ENCODE assay signal across 8 cellular contexts in the genomic region with DNA sequence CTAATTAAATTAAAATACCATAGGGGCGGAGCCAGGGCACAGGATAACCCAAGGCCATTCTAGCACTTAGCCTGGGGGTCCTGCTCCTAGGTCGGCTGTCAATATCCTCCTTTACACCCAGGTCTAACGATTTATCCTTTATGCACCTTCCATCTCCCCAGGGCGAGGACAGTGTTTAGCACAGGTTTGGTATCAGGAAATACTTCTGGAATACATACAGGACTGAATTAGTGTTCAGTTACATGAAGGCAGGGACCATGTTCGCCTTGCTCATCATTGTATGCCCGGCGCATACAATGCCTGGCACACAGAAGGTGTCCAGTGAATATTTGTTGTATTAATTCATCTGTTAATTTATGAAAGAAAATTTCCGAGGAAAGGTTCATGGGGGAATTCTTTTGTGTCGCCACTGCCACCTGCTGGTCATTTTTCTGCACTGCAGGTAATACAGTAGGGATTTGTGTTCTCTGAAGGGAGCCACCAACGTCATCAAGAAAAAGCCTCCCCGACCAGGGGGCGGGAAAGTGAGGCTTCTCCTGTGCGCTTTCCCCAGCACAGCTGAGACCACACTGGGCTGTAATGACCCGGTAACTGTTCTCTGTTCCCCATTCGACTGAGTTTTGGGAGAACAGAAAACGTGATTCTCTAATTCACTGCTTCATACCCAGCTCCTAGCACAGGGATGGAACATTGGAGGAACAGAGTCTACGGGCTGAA.
DNase-seq lines count a peak whose midpoint lies in the region; ATAC-seq, FAIRE-seq and TF ChIP-seq lines count a peak whose summit lies in the region.

No MANE protein-coding gene starts in this region.

- H3K4me3 ChIP-seq in A549, result peak overlapping the region; percentile 37

- ATAC-seq in A549 (peak; percentile 69 to 79), GM21381 (IDR thresholded peaks at IDR 0.05; ENCODE audit: unreplicated experiment) (no peak)
- ATAC-seq in activated CD4-positive, CD25-positive, alpha-beta regulatory T cell treated with anti-CD3 and anti-CD28 coated beads, Interleukin-2, amount 50 U/mL, for 24 hours, result peak; percentile 39 to 66

- 8% methylated on average over 17 of the region's 17 CpGs for WGBS in A549 (ENCODE audit: missing lambda C conversion rate)

- H3K4me2 ChIP-seq in A549, result peak overlapping the region; percentile 92

- CTCF ChIA-PET in A549 (lab: Yijun Ruan, JAX), result interaction anchor here (0.6 to 2.0 kb wide), 11 partner anchors 9 to 1164 kb away, joined by 3 to 4 read pairs (median 3); no protein-coding TSS in a partner anchor

- DNase-seq in A549 (ENCODE audit: low read depth in 1 of 2, low spot score in 1 of 2) (peak; percentile 46 to 67), GM19239 (ENCODE audit: insufficient read length, low spot score) (peak; percentile 29), NCI-H2227 treated with DMSO at 0.1 percent for 48 hours (lab: John Stamatoyannopoulos, UW) (peak; percentile 56), cerebellar cortex (ENCODE audit: low spot score) (peak; percentile 83), islet precursor cell (peak; percentile 87)
- peak; percentile 34 to 36 for DNase-seq in stimulated activated CD4-positive, alpha-beta T cell treated with anti-CD3 and anti-CD28 coated beads, Interleukin-15, amount 100 ng/mL, for 48 hours (ENCODE audit: low read depth in 2 of 2)

- H3K9me3 ChIP-seq in A549, result no peaks in the 10 kb centered on the region

- peak; percentile 54 to 55; a peak in 4 of 5 replicates for TF ChIP-seq RAD21 in A549 (conservative IDR thresholded peaks at IDR 0.05 in 1 of 2, IDR thresholded peaks at IDR 0.05 in 1 of 2)

- POLR2A ChIA-PET in A549 (lab: Yijun Ruan, JAX), result no interaction called here

- H3K27ac ChIP-seq in A549, result peak overlapping the region; percentile 2 to 52; a peak in 1 of 6 replicates

- peak; percentile 69 for TF ChIP-seq CTCF in A549 (IDR thresholded peaks at IDR 0.05)

- TF ChIP-seq EP300 in A549 (IDR thresholded peaks at IDR 0.05), result no peak

- FAIRE-seq in A549 (lab: Jason Lieb, UNC) (no peak), GM19239 (lab: Jason Lieb, UNC) (peak; percentile 97)

- no peak for TF ChIP-seq POLR2A in A549 (IDR thresholded peaks at IDR 0.05; ENCODE audit: low read length)

- H3K4me1 ChIP-seq in A549, result no peaks in the 10 kb centered on the region; the same call in 2 of the 3 replicates

TF ChIP-seq in A549, 52 proteins besides CTCF, POLR2A, EP300 and RAD21:
- TF ChIP-seq, protein P1, sequence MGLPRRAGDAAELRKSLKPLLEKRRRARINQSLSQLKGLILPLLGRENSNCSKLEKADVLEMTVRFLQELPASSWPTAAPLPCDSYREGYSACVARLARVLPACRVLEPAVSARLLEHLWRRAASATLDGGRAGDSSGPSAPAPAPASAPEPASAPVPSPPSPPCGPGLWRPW (IDR thresholded peaks at IDR 0.05), result no peak
- peak; percentile 45; the same call in 2 of the 3 replicates for TF ChIP-seq SMC3 (IDR thresholded peaks at IDR 0.05)

Comparison
In these comparisons a context has a peak if more than half of its experiments do, and no peak if none do; other contexts are left out.
1. DNase-seq: peak in every context shown above with its lines; median percentile 87 in islet precursor cell; 83 in cerebellar cortex; 56 in A549; 56 in NCI-H2227 treated with DMSO at 0.1 percent for 48 hours; 35 in stimulated activated CD4-positive, alpha-beta T cell treated with anti-CD3 and anti-CD28 coated beads, Interleukin-15, amount 100 ng/mL, for 48 hours; 29 in GM19239.